11 cellular contexts compared by ENCODE assay signal in the genomic region with DNA sequence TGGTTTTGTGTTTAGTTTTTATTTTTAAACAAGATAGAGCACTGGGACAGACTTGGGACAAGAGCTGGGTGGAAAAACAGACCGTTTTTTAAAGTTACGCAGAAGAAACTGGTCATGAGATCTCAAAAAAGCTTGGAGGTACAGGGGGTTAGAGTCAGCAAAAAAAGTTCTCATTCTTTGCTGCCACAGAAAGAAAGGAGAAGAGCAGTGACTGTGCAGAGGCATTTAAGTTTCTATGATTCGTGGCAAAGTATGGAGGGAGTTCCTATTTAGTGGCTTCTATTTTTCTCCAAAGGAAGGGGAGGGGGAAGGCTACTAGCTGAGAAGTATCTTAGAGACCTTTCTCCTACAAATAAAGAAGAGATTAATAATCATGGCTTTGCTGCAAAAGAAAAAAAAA.
"Had no signal": no experiment of that assay in that cellular context is flagged by ENCODE, and none has a peak within 500 bp of the region (broad histone marks: within the 10 kb centered on the region; RNA-seq: fewer than 3 reads in every experiment).

No MANE protein-coding gene starts in this region.

- H3K27me3 Mint-ChIP-seq: central memory CD8-positive, alpha-beta T cell had no signal

- H3K36me3 ChIP-seq: adrenal gland had no signal

- H3K27ac Mint-ChIP-seq: nephron; T-helper 1 cell treated with Interleukin-12 subunit alpha and Interleukin-12 subunit beta and Interleukin-4 antibody, amounts not matched to agents 30 μg/mL and 1 μg/mL, for 36 hours had no signal

- ATAC-seq: body of pancreas had no signal

- H3K9me3 ChIP-seq: adrenal gland, body of pancreas, SK-N-SH, tibial artery had no signal

- H3K4me3 Mint-ChIP-seq: central memory CD8-positive, alpha-beta T cell; nephron; T-helper 1 cell treated with Interleukin-12 subunit alpha and Interleukin-12 subunit beta and Interleukin-4 antibody, amounts not matched to agents 30 μg/mL and 1 μg/mL, for 36 hours had no signal

- H3K9me3 Mint-ChIP-seq: central memory CD8-positive, alpha-beta T cell; T-helper 1 cell treated with Interleukin-12 subunit alpha and Interleukin-12 subunit beta and Interleukin-4 antibody, amounts not matched to agents 30 μg/mL and 1 μg/mL, for 36 hours had no signal

- H3K27me3 ChIP-seq: adrenal gland, body of pancreas, tibial artery had no signal

- H3K4me1 ChIP-seq: body of pancreas, tibial artery had no signal

- H3K27ac ChIP-seq: skin epidermis, tibial artery had no signal

- H3K4me3 ChIP-seq: adrenal gland, body of pancreas, skin epidermis, tibial artery had no signal

- DNase-seq: activated CD4-positive, alpha-beta T cell treated with anti-CD3 and anti-CD28 coated beads, Interleukin-2, amount 50 U/mL, for 1 hour; activated naive CD4-positive, alpha-beta T cell treated with anti-CD3 and anti-CD28 coated beads, Interleukin-2, amount 50 U/mL, for 16 hours; adrenal gland; body of pancreas; mammary epithelial cell; SK-N-SH; tibial artery had no signal

- H3K4me1 Mint-ChIP-seq: central memory CD8-positive, alpha-beta T cell had no signal
